14 cellular contexts compared by ENCODE assay signal in the genomic region with DNA sequence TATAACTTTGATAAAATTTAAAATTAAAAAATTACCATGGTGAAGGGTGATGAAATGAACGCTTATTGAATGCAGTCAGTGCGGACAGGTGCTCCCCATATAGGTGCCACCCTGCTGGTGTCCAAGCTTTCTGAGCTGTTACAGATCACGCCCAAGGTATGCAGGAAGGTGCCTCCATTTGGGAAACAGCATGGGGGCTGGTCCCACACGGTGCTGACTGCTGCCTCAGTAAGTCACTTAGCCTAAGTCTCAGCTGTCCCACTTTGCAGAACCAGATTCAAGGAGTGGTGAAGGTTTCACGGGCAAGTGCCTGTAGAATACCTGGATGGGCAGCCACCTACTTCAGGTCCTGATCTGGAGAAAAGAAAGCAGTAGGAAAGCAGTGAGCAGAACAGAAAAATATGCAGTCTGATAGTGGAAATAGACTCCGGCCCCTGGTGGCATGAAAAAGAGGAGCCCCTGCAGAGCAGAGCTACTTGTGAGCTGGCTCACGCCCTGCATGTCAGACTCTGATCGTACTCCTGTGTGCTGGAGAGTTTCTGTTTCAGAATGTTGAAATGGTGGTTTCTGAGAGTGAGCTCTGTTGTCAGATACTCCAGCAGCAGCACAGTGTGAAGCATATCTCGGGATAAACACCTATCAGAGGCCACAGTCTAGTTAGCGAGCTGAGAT. TPM values are rescaled to one million over a fixed set of nuclear protein-coding genes. Genes with fewer than 3 reads are reported as not detected.
DNase-seq lines count a peak whose midpoint lies in the region; ATAC-seq and TF ChIP-seq lines count a peak whose summit lies in the region.
"Had no signal": no experiment of that assay in that cellular context is flagged by ENCODE, and none has a peak within 500 bp of the region (broad histone marks: within the 10 kb centered on the region; RNA-seq: fewer than 3 reads in every experiment).

No MANE protein-coding gene starts in this region.

- no peak for TF ChIP-seq CTCF in GM23338 (conservative IDR thresholded peaks at IDR 0.05; ENCODE audit: low read depth in 2 of 2)
- no peak for TF ChIP-seq CTCF in WTC11 (IDR thresholded peaks at IDR 0.05)
- no peak for TF ChIP-seq CTCF in mesothelial cell of epicardium (IDR thresholded peaks at IDR 0.05; ENCODE audit: unreplicated experiment)

- H3K4me2 ChIP-seq in GM23338, result no peak overlapping the region

- no peaks in the 10 kb centered on the region for H3K9me2 ChIP-seq in GM23338 (ENCODE audit: insufficient read depth)

- H3K27ac ChIP-seq in GM23338 (ENCODE audit: low read depth), result no peak overlapping the region

- no peaks in the 10 kb centered on the region for H4K20me1 ChIP-seq in GM23338 (replicated peaks; ENCODE audit: insufficient read depth)

- ATAC-seq in GM23338, result peak; percentile 76
- peak; percentile 44 for ATAC-seq in WTC11

- no peaks in the 10 kb centered on the region for H3K27me3 ChIP-seq in GM23338 (ENCODE audit: insufficient read depth)
- H3K27me3 ChIP-seq: heart right ventricle, right lobe of liver had no signal

- peaks cover 8% of the 10 kb centered on the region; the same call in 2 of the 3 replicates for H3K4me1 Mint-ChIP-seq in GM23338
- H3K4me1 Mint-ChIP-seq in WTC11, result peaks cover 11% of the 10 kb centered on the region
- H3K4me1 Mint-ChIP-seq in mesothelial cell of epicardium, result peaks cover 27% of the 10 kb centered on the region

- CTCF ChIA-PET in WTC11 (lab: Charles Lee), result interaction anchor here (1.0 to 1.9 kb wide), 5 partner anchors 14 to 42 kb away, joined by 3 to 12 read pairs (median 4); no protein-coding TSS in a partner anchor

- no peaks in the 10 kb centered on the region for H3K79me2 ChIP-seq in GM23338 (replicated peaks; ENCODE audit: insufficient read depth)

- H3K27ac Mint-ChIP-seq in GM23338 (no peak overlapping the region), WTC11 (peak overlapping the region; percentile 30; the same call in 1 of the 2 replicates), mesothelial cell of epicardium (peak overlapping the region; percentile 17)

- H3K4me3 Mint-ChIP-seq in GM23338 (no peak overlapping the region), WTC11 (no peak overlapping the region), mesothelial cell of epicardium (no peak overlapping the region)

- DNase-seq in activated CD4-positive, alpha-beta T cell treated with anti-CD3 and anti-CD28 coated beads for 48 hours, result peak; percentile 38
- DNase-seq in activated CD4-positive, alpha-beta T cell treated with anti-CD3 and anti-CD28 coated beads for 4 hours, result no peak
- DNase-seq in GM23338 (ENCODE audit: low spot score) (no peak), WTC11 (ENCODE audit: low spot score) (no peak), mesothelial cell of epicardium (ENCODE audit: low spot score in 2 of 2, unreplicated experiment in 2 of 2) (no peak), LoVo (ENCODE audit: low spot score) (no peak), medulla oblongata (ENCODE audit: extremely low spot score) (no peak), GOT3 (lab: John Stamatoyannopoulos, UW) (no peak)
- DNase-seq: effector CD4-positive, alpha-beta T cell; EL; heart right ventricle; midbrain; NCI-H1694 treated with DMSO at 0.1 percent for 48 hours had no signal

- POLR2A ChIA-PET in WTC11 (lab: Charles Lee), result no interaction called here

- H3K4me3 ChIP-seq in GM23338, result no peak overlapping the region
- H3K4me3 ChIP-seq: heart right ventricle, right lobe of liver had no signal

- no peaks in the 10 kb centered on the region for H3K36me3 ChIP-seq in GM23338 (ENCODE audit: insufficient read depth)
- H3K36me3 ChIP-seq: heart right ventricle had no signal

- H2AFZ ChIP-seq in GM23338, result 0 out of 2 replicates have a peak overlapping the region, but pooled peaks have one; percentile 32

- H3K36me3 Mint-ChIP-seq in GM23338 (ENCODE audit: low read depth), result no peaks in the 10 kb centered on the region
- no peaks in the 10 kb centered on the region for H3K36me3 Mint-ChIP-seq in WTC11
- no peaks in the 10 kb centered on the region for H3K36me3 Mint-ChIP-seq in mesothelial cell of epicardium

- H3K9me3 Mint-ChIP-seq in GM23338 (no peaks in the 10 kb centered on the region), WTC11 (no peaks in the 10 kb centered on the region), mesothelial cell of epicardium (peaks cover 7% of the 10 kb centered on the region)

- no peaks in the 10 kb centered on the region for H3F3A ChIP-seq in GM23338 (replicated peaks; ENCODE audit: low read depth)

- peaks cover 8% of the 10 kb centered on the region for H3K4me1 ChIP-seq in GM23338 (ENCODE audit: insufficient read depth)

- no peaks in the 10 kb centered on the region for H3K27me3 Mint-ChIP-seq in GM23338 (ENCODE audit: insufficient read depth, low read depth, poor library complexity)
- H3K27me3 Mint-ChIP-seq in WTC11 (ENCODE audit: low read depth), result no peaks in the 10 kb centered on the region
- H3K27me3 Mint-ChIP-seq in mesothelial cell of epicardium (ENCODE audit: low read depth), result no peaks in the 10 kb centered on the region

TF ChIP-seq in GM23338, 12 proteins besides CTCF, POLR2A, EP300 and RAD21 (continues in another document):
- TF ChIP-seq JUNB (IDR thresholded peaks at IDR 0.05; ENCODE audit: unreplicated experiment) (no peak), EZH2phosphoT487 (IDR thresholded peaks at IDR 0.05; ENCODE audit: unreplicated experiment) (no peak), REST (IDR thresholded peaks at IDR 0.05; ENCODE audit: unreplicated experiment) (no peak), ZNF331 (CRISPR knock-in tag; IDR thresholded peaks at IDR 0.05; ENCODE audit: low read depth) (no peak), ZNF114 (CRISPR knock-in tag; IDR thresholded peaks at IDR 0.05) (no peak)

TF ChIP-seq in WTC11, 78 proteins besides CTCF, POLR2A, EP300 and RAD21:
- TF ChIP-seq, protein P1, sequence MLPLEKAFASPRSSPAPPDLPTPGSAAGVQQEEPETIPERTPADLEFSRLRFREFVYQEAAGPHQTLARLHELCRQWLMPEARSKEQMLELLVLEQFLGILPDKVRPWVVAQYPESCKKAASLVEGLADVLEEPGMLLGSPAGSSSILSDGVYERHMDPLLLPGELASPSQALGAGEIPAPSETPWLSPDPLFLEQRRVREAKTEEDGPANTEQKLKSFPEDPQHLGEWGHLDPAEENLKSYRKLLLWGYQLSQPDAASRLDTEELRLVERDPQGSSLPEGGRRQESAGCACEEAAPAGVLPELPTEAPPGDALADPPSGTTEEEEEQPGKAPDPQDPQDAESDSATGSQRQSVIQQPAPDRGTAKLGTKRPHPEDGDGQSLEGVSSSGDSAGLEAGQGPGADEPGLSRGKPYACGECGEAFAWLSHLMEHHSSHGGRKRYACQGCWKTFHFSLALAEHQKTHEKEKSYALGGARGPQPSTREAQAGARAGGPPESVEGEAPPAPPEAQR (CRISPR knock-in tag; IDR thresholded peaks at IDR 0.05), result no peak
- no peak for TF ChIP-seq GRHL2 (CRISPR knock-in tag; IDR thresholded peaks at IDR 0.05; ENCODE audit: insufficient replicate concordance, severe bottlenecking)
- no peak for TF ChIP-seq TP53 (CRISPR knock-in tag; IDR thresholded peaks at IDR 0.05)
- TF ChIP-seq SMAD3 (CRISPR knock-in tag; IDR thresholded peaks at IDR 0.05; ENCODE audit: borderline replicate concordance), result no peak
- TF ChIP-seq FOXK1 (CRISPR knock-in tag; IDR thresholded peaks at IDR 0.05), result no peak
- TF ChIP-seq FOXP4 (CRISPR knock-in tag; IDR thresholded peaks at IDR 0.05), result no peak
- TF ChIP-seq TEAD4 (CRISPR knock-in tag; IDR thresholded peaks at IDR 0.05), result no peak
- no peak for TF ChIP-seq SP1 (CRISPR knock-in tag; conservative IDR thresholded peaks at IDR 0.05)

RNA-seq across cellular contexts. Expression of gene ADORA2A, which starts 33.2 kb away (rescaled TPM):
- total RNA-seq in GM23338 (2014; rRNA removed; shearing (Covaris generic)), result 11.0 and 13.5 TPM in 2 replicates
- polyA plus RNA-seq in GM23338 (2016; fragmentation: Nextera tagmentation; extraction: Ambion mirVana), result 3.4 and 4.1 TPM in 2 replicates
- 7.0 to 8.1 TPM (median 7.6 TPM) in 3 replicates for total RNA-seq in WTC11 (2021)
- 8.3 to 10.8 TPM (median 9.4 TPM) in 3 replicates for total RNA-seq in mesothelial cell of epicardium

RNA-seq across cellular contexts. Expression of gene UPB1, which starts 34.6 kb away (rescaled TPM):
- 0.16 TPM in 1 of 2 replicates, not detected in the other for total RNA-seq in GM23338 (2014; rRNA removed; shearing (Covaris generic))
- polyA plus RNA-seq in GM23338 (2016; fragmentation: Nextera tagmentation; extraction: Ambion mirVana), result 0.13 and 0.14 TPM in 2 replicates
- 0.09 to 0.18 TPM (median 0.09 TPM) in 3 replicates for total RNA-seq in WTC11 (2021)
- total RNA-seq in mesothelial cell of epicardium, result 1.3 to 1.5 TPM (median 1.3 TPM) in 3 replicates
